ENCODE assay signal across 1 cellular context in the genomic region with DNA sequence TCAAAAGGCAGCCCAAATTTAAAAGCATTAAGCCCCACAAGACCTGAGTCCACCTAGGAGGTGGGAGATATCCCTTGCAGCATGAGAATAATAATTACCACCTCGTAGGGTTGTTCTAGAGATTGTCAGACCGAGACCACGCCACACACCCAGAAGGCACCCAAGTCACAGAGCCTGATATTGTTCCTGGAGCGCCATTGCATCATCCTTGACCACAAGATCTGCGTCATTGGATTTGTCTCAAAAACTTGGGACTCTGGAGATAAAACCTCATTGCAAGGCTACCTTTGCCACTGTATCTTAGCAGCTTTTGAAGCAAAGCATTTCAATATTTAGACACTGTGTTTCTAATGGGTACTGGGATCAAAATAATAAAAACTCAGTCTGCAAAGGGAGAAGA.
TF ChIP-seq lines count a peak whose summit lies in the region.

No MANE protein-coding gene starts in this region.

TF ChIP-seq in GM23338, 12 proteins besides CTCF, POLR2A, EP300 and RAD21 (continued from another document):
- TF ChIP-seq EZH2phosphoT487 (IDR thresholded peaks at IDR 0.05; ENCODE audit: unreplicated experiment) (no peak), EZH2 (IDR thresholded peaks at IDR 0.05; ENCODE audit: low read depth, unreplicated experiment) (no peak), JUNB (IDR thresholded peaks at IDR 0.05; ENCODE audit: unreplicated experiment) (no peak), STAT1 (IDR thresholded peaks at IDR 0.05; ENCODE audit: unreplicated experiment) (no peak), ZNF114 (CRISPR knock-in tag; IDR thresholded peaks at IDR 0.05) (no peak), POLR2AphosphoS5 (IDR thresholded peaks at IDR 0.05; ENCODE audit: low read depth) (no peak), NANOG (IDR thresholded peaks at IDR 0.05; ENCODE audit: borderline replicate concordance) (no peak)
- TF ChIP-seq, protein P1, sequence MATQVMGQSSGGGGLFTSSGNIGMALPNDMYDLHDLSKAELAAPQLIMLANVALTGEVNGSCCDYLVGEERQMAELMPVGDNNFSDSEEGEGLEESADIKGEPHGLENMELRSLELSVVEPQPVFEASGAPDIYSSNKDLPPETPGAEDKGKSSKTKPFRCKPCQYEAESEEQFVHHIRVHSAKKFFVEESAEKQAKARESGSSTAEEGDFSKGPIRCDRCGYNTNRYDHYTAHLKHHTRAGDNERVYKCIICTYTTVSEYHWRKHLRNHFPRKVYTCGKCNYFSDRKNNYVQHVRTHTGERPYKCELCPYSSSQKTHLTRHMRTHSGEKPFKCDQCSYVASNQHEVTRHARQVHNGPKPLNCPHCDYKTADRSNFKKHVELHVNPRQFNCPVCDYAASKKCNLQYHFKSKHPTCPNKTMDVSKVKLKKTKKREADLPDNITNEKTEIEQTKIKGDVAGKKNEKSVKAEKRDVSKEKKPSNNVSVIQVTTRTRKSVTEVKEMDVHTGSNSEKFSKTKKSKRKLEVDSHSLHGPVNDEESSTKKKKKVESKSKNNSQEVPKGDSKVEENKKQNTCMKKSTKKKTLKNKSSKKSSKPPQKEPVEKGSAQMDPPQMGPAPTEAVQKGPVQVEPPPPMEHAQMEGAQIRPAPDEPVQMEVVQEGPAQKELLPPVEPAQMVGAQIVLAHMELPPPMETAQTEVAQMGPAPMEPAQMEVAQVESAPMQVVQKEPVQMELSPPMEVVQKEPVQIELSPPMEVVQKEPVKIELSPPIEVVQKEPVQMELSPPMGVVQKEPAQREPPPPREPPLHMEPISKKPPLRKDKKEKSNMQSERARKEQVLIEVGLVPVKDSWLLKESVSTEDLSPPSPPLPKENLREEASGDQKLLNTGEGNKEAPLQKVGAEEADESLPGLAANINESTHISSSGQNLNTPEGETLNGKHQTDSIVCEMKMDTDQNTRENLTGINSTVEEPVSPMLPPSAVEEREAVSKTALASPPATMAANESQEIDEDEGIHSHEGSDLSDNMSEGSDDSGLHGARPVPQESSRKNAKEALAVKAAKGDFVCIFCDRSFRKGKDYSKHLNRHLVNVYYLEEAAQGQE (IDR thresholded peaks at IDR 0.05; ENCODE audit: unreplicated experiment), result no peak
- TF ChIP-seq, protein P2, sequence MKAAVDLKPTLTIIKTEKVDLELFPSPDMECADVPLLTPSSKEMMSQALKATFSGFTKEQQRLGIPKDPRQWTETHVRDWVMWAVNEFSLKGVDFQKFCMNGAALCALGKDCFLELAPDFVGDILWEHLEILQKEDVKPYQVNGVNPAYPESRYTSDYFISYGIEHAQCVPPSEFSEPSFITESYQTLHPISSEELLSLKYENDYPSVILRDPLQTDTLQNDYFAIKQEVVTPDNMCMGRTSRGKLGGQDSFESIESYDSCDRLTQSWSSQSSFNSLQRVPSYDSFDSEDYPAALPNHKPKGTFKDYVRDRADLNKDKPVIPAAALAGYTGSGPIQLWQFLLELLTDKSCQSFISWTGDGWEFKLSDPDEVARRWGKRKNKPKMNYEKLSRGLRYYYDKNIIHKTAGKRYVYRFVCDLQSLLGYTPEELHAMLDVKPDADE (IDR thresholded peaks at IDR 0.05), result no peak
TF ChIP-seq in GM23338: peak in this region for 0.
